In genomic region chr6:110185879-110186278, GRCh38 we compare ENCODE assay signal across 10 cellular contexts. TPM values are rescaled to one million over a fixed set of nuclear protein-coding genes. Genes with fewer than 3 reads are reported as not detected.
DNase-seq lines count a peak whose midpoint lies in the region; ATAC-seq and FAIRE-seq lines count a peak whose summit lies in the region.
"Had no signal": no experiment of that assay in that cellular context is flagged by ENCODE, and none has a peak within 500 bp of the region (broad histone marks: within the 10 kb centered on the region; RNA-seq: fewer than 3 reads in every experiment).

No MANE protein-coding gene starts in this region.

- H3K56ac ChIP-seq in mesendoderm (ENCODE audit: low read length), result no peak overlapping the region

- no peak overlapping the region for H3K4me3 ChIP-seq in mesendoderm (ENCODE audit: low read length)
- no peak overlapping the region for H3K4me3 ChIP-seq in small intestine (ENCODE audit: low read depth in 1 of 2, low read length in 2 of 2)

- no peaks in the 10 kb centered on the region for H3K27me3 ChIP-seq in mesendoderm (ENCODE audit: insufficient read depth, low read length, poor library complexity)
- H3K27me3 ChIP-seq in small intestine (ENCODE audit: control insufficient read depth in 2 of 2, insufficient read depth in 2 of 2, low read length in 2 of 2), result no peaks in the 10 kb centered on the region

- no peak for FAIRE-seq in small intestine (lab: Jason Lieb, UNC)
- FAIRE-seq: frontal cortex had no signal

- H3K79me1 ChIP-seq in mesendoderm (ENCODE audit: low read length), result peaks cover 19% of the 10 kb centered on the region

- no peak overlapping the region for H3K9ac ChIP-seq in mesendoderm (ENCODE audit: low read length)

- H3K27ac ChIP-seq in mesendoderm (ENCODE audit: low read depth, low read length), result no peak overlapping the region
- no peak overlapping the region for H3K27ac ChIP-seq in small intestine (ENCODE audit: low read depth in 1 of 2, low read length in 1 of 2)

- DNase-seq in mesendoderm (no peak), SK-N-DZ (ENCODE audit: low spot score) (no peak), Ammon's horn (ENCODE audit: low spot score) (no peak), small intestine (no peak)
- DNase-seq: aorta, NCI-H1048 had no signal

- no peaks in the 10 kb centered on the region for H3K36me3 ChIP-seq in mesendoderm (ENCODE audit: control insufficient read depth, insufficient read depth, low read length)
- H3K36me3 ChIP-seq in small intestine (ENCODE audit: control insufficient read depth in 2 of 2, insufficient read depth in 2 of 2, low read length in 2 of 2), result peaks cover 0 to 9% of the 10 kb centered on the region in 2 donors

- peak; percentile 63 for ATAC-seq in GM18520 (IDR thresholded peaks at IDR 0.05; ENCODE audit: unreplicated experiment)
- peak; percentile 53 for ATAC-seq in GM21528 (IDR thresholded peaks at IDR 0.05; ENCODE audit: low FRiP score, unreplicated experiment)
- peak; percentile 63 for ATAC-seq in HG03442 (IDR thresholded peaks at IDR 0.05; ENCODE audit: unreplicated experiment)

- H2BK5ac ChIP-seq in mesendoderm (ENCODE audit: low read length), result no peak overlapping the region

- H3K4me2 ChIP-seq in mesendoderm (ENCODE audit: low read length), result no peak overlapping the region

- H4K5ac ChIP-seq in mesendoderm (ENCODE audit: low read length), result no peak overlapping the region

- H3K9me3 ChIP-seq in small intestine (ENCODE audit: control insufficient read depth, low read depth), result no peaks in the 10 kb centered on the region

- H3K4me1 ChIP-seq in mesendoderm (ENCODE audit: control insufficient read depth, low read depth, low read length) (peaks cover 9% of the 10 kb centered on the region), small intestine (ENCODE audit: control insufficient read depth in 2 of 2, insufficient read depth in 1 of 2, low read depth in 1 of 2, low read length in 1 of 2) (peaks cover 7 to 15% of the 10 kb centered on the region in 2 donors)

- no peak overlapping the region for H4K8ac ChIP-seq in mesendoderm (ENCODE audit: low read depth, low read length)

- WGBS in mesendoderm (ENCODE audit: extremely low coverage, insufficient coverage, low lambda C conversion rate), result no CpG with 5 or more reads among the region's 3 CpGs
- WGBS in small intestine, 3 donors, result 50 to 66% (median 65%) methylated on average over 3 of the region's 3 CpGs

- H3K79me2 ChIP-seq in mesendoderm (ENCODE audit: control insufficient read depth, insufficient read depth, low read length), result peaks cover 48% of the 10 kb centered on the region

- H2BK15ac ChIP-seq in mesendoderm (replicated peaks; ENCODE audit: low read depth), result no peak overlapping the region

- H2BK120ac ChIP-seq in mesendoderm (ENCODE audit: low read depth, low read length), result no peak overlapping the region

- H2AK5ac ChIP-seq in mesendoderm (ENCODE audit: low read length), result no peak overlapping the region

- no peak overlapping the region for H3K18ac ChIP-seq in mesendoderm (ENCODE audit: low read length)

- H3K4ac ChIP-seq in mesendoderm (ENCODE audit: low read depth, low read length), result peak overlapping the region; percentile 52

- no peak overlapping the region for H3K23ac ChIP-seq in mesendoderm (ENCODE audit: low read length)

RNA-seq across cellular contexts. Expression of gene CDC40, which starts 5.7 kb away (rescaled TPM):
- 23.4 TPM for polyA plus RNA-seq in mesendoderm (2013, experiment 1 of 2)
- polyA plus RNA-seq in mesendoderm (2013, experiment 2 of 2), result 24.3 TPM
- polyA plus RNA-seq in SK-N-DZ (2014; cell fraction: cytosol; rRNA removed), result 21.4 and 25.1 TPM in 2 replicates
- polyA plus RNA-seq in SK-N-DZ (2014; cell fraction: nucleus; rRNA removed), result 10.5 and 12.1 TPM in 2 replicates
- polyA plus RNA-seq in small intestine, result 10 to 100 TPM in 2 of 3 donors, 1 to 10 TPM in 1; 8.9 to 15.2 (median 11.3) TPM

RNA-seq across cellular contexts. Expression of gene WASF1, which starts 6.4 kb away (rescaled TPM):
- 31.5 TPM for polyA plus RNA-seq in mesendoderm (2013, experiment 1 of 2)
- 33.4 TPM for polyA plus RNA-seq in mesendoderm (2013, experiment 2 of 2)
- 82.7 and 105 TPM in 2 replicates for polyA plus RNA-seq in SK-N-DZ (2014; cell fraction: cytosol; rRNA removed)
- 54.9 and 104 TPM in 2 replicates for polyA plus RNA-seq in SK-N-DZ (2014; cell fraction: nucleus; rRNA removed)
- 1 to 10 TPM in 2 of 3 donors, under 1 TPM in 1; 0.89 to 4.7 (median 1.1) TPM for polyA plus RNA-seq in small intestine
